ENCODE assay signal across 19 cellular contexts in the genomic region with DNA sequence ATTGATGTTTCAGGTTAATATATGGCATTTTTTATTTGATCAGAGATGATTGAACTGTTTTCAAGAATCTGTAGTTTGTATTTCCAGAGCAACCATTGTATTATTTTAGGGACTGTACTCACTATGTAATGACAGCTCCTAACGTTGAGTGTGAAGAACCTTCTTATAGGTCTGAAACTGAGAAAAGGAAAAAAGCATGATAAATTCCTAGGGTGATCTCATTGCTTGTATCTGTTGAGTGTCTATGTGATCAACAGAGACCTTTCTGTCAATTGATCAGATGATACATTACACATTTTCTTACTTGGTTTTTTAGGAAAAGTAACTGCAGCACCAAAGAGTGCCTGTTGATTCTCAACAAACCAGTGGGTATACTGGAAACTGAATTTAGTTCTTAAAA.
"Had no signal": no experiment of that assay in that cellular context is flagged by ENCODE, and none has a peak within 500 bp of the region (broad histone marks: within the 10 kb centered on the region; RNA-seq: fewer than 3 reads in every experiment).

No MANE protein-coding gene starts in this region.

- H3K9me3 Mint-ChIP-seq: activated CD4-positive, alpha-beta memory T cell treated with anti-CD3 and anti-CD28 coated beads, Interleukin-2, amount 10 ng/mL, durations not matched to agents 7 days and 5 days; nephron had no signal

- H3K9me3 ChIP-seq: ascending aorta, esophagus squamous epithelium, left ventricle myocardium inferior, right atrium auricular region, upper lobe of right lung had no signal

- H3K27me3 Mint-ChIP-seq: activated CD4-positive, alpha-beta memory T cell treated with anti-CD3 and anti-CD28 coated beads, Interleukin-2, amount 10 ng/mL, durations not matched to agents 7 days and 5 days; progenitor cell of endocrine pancreas had no signal

- FAIRE-seq: bronchial epithelial cell had no signal

- H3K36me3 ChIP-seq: right atrium auricular region had no signal

- H3K4me3 ChIP-seq: ascending aorta, esophagus squamous epithelium, hepatocyte, left ventricle myocardium inferior, right atrium auricular region, upper lobe of right lung had no signal

- H3K4me3 Mint-ChIP-seq: activated CD4-positive, alpha-beta memory T cell treated with anti-CD3 and anti-CD28 coated beads, Interleukin-2, amount 10 ng/mL, durations not matched to agents 7 days and 5 days; nephron had no signal

- DNase-seq: activated CD4-positive, alpha-beta memory T cell treated with anti-CD3 and anti-CD28 coated beads, Interleukin-2, amount 10 ng/mL, durations not matched to agents 7 days and 5 days; activated CD4-positive, CD25-positive, alpha-beta regulatory T cell treated with anti-CD3 and anti-CD28 coated beads, Interleukin-2, amount 50 U/mL, for 72 hours; activated CD8-positive, alpha-beta memory T cell treated with anti-CD3 and anti-CD28 coated beads, Interleukin-2, amount 50 U/mL, for 4 hours; activated effector memory CD4-positive, alpha-beta T cell treated with anti-CD3 and anti-CD28 coated beads, Interleukin-2, amount 50 U/mL, for 16 hours; esophagus squamous epithelium; left ventricle myocardium inferior; mesenchymal stem cell; nucleus accumbens; SIG-M5; stimulated activated CD4-positive, alpha-beta T cell treated with anti-CD3 and anti-CD28 coated beads, Interleukin-15, amount 100 ng/mL, for 24 hours; stimulated activated CD4-positive, alpha-beta T cell treated with anti-CD3 and anti-CD28 coated beads, Interleukin-4, amount 100 ng/mL, for 1 hour; stimulated activated naive CD4-positive, alpha-beta T cell treated with Interleukin-2 at 50 U/mL for 16 hours; upper lobe of right lung had no signal

- H2AFZ ChIP-seq: hepatocyte had no signal

- H3K27me3 ChIP-seq: ascending aorta, esophagus squamous epithelium, hepatocyte, right atrium auricular region, upper lobe of right lung had no signal

- H3K4me1 Mint-ChIP-seq: nephron had no signal

- H3K27ac ChIP-seq: ascending aorta, esophagus squamous epithelium, hepatocyte, left ventricle myocardium inferior, right atrium auricular region, upper lobe of right lung had no signal

- H3K4me2 ChIP-seq: hepatocyte had no signal

- H3K4me1 ChIP-seq: upper lobe of right lung had no signal

- H3K27ac Mint-ChIP-seq: activated CD4-positive, alpha-beta memory T cell treated with anti-CD3 and anti-CD28 coated beads, Interleukin-2, amount 10 ng/mL, durations not matched to agents 7 days and 5 days; nephron; progenitor cell of endocrine pancreas had no signal

- ATAC-seq: upper lobe of right lung had no signal
